Comparison of ENCODE assay signal across 18 cellular contexts in the genomic region with DNA sequence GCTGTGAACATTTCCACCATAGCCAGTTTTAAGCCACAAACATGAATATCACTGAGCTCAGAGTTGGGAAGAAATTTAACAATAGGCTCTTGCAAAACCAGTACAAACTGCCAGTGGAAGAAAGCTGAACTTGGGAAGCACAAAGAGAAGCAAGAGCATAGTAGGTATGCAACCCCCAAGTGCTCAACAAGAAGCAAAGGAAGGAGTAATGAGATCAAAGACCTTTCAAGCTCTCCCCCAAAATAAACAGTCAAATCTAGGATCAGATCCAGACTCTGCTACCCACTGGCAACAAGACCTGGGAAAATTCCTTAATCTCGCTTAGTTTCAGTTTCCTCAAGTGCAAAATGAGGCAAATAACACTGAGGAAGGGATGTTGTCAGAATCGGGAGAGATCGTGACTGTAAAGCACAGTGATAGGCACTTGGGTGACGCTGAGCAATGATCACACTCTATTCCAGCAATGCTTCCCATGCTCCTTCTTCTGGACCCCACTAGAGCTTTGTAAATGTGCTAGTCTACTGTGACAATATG.
DNase-seq lines count a peak whose midpoint lies in the region; ATAC-seq and TF ChIP-seq lines count a peak whose summit lies in the region.
"Had no signal": no experiment of that assay in that cellular context is flagged by ENCODE, and none has a peak within 500 bp of the region (broad histone marks: within the 10 kb centered on the region; RNA-seq: fewer than 3 reads in every experiment).

No MANE protein-coding gene starts in this region.

- H3K9me1 ChIP-seq in IMR-90 (ENCODE audit: insufficient read depth, low read length) = no peaks in the 10 kb centered on the region

- no peak overlapping the region for H3K4me3 ChIP-seq in IMR-90 (ENCODE audit: insufficient read depth, low read depth, low read length)
- H3K4me3 ChIP-seq in gastroesophageal sphincter = no peak overlapping the region
- H3K4me3 ChIP-seq in tibial artery = no peak overlapping the region

- H3K9me3 ChIP-seq in IMR-90 (ENCODE audit: control insufficient read depth, insufficient read depth, low read length) (no peaks in the 10 kb centered on the region), gastroesophageal sphincter (no peaks in the 10 kb centered on the region), tibial artery (no peaks in the 10 kb centered on the region)

- no peak overlapping the region for H3K9ac ChIP-seq in IMR-90 (ENCODE audit: low read depth, low read length)

- H3K79me1 ChIP-seq in IMR-90 (ENCODE audit: low read depth in 1 of 2, low read length in 2 of 2) = no peaks in the 10 kb centered on the region

- H4K8ac ChIP-seq in IMR-90 (ENCODE audit: low read depth in 2 of 2, low read length in 2 of 2) = no peak overlapping the region

- H3K27me3 ChIP-seq in IMR-90 (ENCODE audit: control insufficient read depth, insufficient read depth, low read length) (no peaks in the 10 kb centered on the region), gastroesophageal sphincter (no peaks in the 10 kb centered on the region), tibial artery (no peaks in the 10 kb centered on the region)

- dilution Hi-C loops in IMR-90 (cut with HindIII; ENCODE audit: low sequenced_read_pairs, unreplicated experiment) = no loop called here

- in situ Hi-C loops in IMR-90 (cut with MboI; ENCODE audit: low sequenced_read_pairs) = no loop called here

- no peak overlapping the region for H2BK5ac ChIP-seq in IMR-90 (ENCODE audit: low read depth, low read length, poor library complexity, severe bottlenecking)

- H3K4me1 ChIP-seq in IMR-90 (ENCODE audit: control insufficient read depth, insufficient read depth, low read length) = peaks cover 4% of the 10 kb centered on the region; the same call in 1 of the 2 replicates
- H3K4me1 ChIP-seq in gastroesophageal sphincter = peaks cover 0 to 19% (median 0%) of the 10 kb centered on the region in 3 donors
- peaks cover 0 to 52% (median 12%) of the 10 kb centered on the region in 4 donors for H3K4me1 ChIP-seq in tibial artery

- H4K20me1 ChIP-seq in IMR-90 (ENCODE audit: insufficient read depth, low read length) = no peaks in the 10 kb centered on the region

- no peak for TF ChIP-seq EP300 in gastroesophageal sphincter (IDR thresholded peaks at IDR 0.05)

- TF ChIP-seq POLR2A in IMR-90 (IDR thresholded peaks at IDR 0.05; ENCODE audit: low read depth, low read length) (no peak), gastroesophageal sphincter (IDR thresholded peaks at IDR 0.05) (no peak)

- H2AFZ ChIP-seq in IMR-90 (replicated peaks; ENCODE audit: low read length, poor library complexity) = no peak overlapping the region

- H3K23ac ChIP-seq in IMR-90 (ENCODE audit: low read depth, low read length) = no peak overlapping the region

- no peak overlapping the region for H2AK9ac ChIP-seq in IMR-90 (replicated peaks; ENCODE audit: low read depth, low read length, poor library complexity)

- ATAC-seq in IMR-90 (ENCODE audit: low read depth) = no peak; the same call in 1 of the 2 replicates
- ATAC-seq in gastroesophageal sphincter = no peak

- no peak overlapping the region for H2AK5ac ChIP-seq in IMR-90 (ENCODE audit: low read depth, low read length)

- peak overlapping the region; percentile 81 for H3K4me2 ChIP-seq in IMR-90 (ENCODE audit: low read depth, low read length)

- H4K91ac ChIP-seq in IMR-90 (ENCODE audit: insufficient read depth, low read depth, low read length) = peak overlapping the region; percentile 8; the same call in 1 of the 2 replicates

- H2BK20ac ChIP-seq in IMR-90 (ENCODE audit: low read depth, low read length) = peak overlapping the region; percentile 8; the same call in 1 of the 2 replicates

- TF ChIP-seq CTCF in IMR-90 (conservative IDR thresholded peaks at IDR 0.05; ENCODE audit: low read depth, low read length) (no peak), gastroesophageal sphincter (IDR thresholded peaks at IDR 0.05) (no peak), tibial artery (IDR thresholded peaks at IDR 0.05) (no peak)

- TF ChIP-seq RAD21 in IMR-90 (IDR thresholded peaks at IDR 0.05; ENCODE audit: low read length) = no peak

- H2BK15ac ChIP-seq in IMR-90 (ENCODE audit: low read depth, low read length) = no peak overlapping the region; the same call in 2 of the 3 replicates

- H3K18ac ChIP-seq in IMR-90 (ENCODE audit: low read depth, low read length) = peak overlapping the region; percentile 92

- no peak overlapping the region for H2BK120ac ChIP-seq in IMR-90 (ENCODE audit: low read depth, low read length)

- DNase-seq in IMR-90 (no peak), epithelial cell of prostate (ENCODE audit: low read depth, low spot score) (no peak), tibial artery (no peak), C1 segment of cervical spinal cord (lab: John Stamatoyannopoulos, UW) (no peak), Kasumi-1 (lab: John Stamatoyannopoulos, UW) (no peak), HuH-7.5 (ENCODE audit: low spot score) (no peak)
- DNase-seq: GDM1, GOT3, HCEC 1CT, MV-4-11, NCI-H1105 treated with DMSO at 0.1 percent for 48 hours, NCI-H1694, NCI-H2081, NCI-H2171 treated with DMSO at 0.1 percent for 48 hours, NCI-H526, OCI-M1, SHP77 had no signal

- H3K27ac ChIP-seq in IMR-90 (ENCODE audit: insufficient read depth, low read length) (no peak overlapping the region), epithelial cell of prostate (peak overlapping the region; percentile 75), gastroesophageal sphincter (peak overlapping the region in 3 of 4 donors; percentile 2 to 35 (median 20)), tibial artery (peak overlapping the region; percentile 44 to 81)

- POLR2A ChIA-PET in IMR-90 (lab: Charles Lee; ENCODE audit: unreplicated experiment) = no interaction called here

- intact Hi-C loops in IMR-90 (cut with micrococcal nuclease) = no loop called here
- intact Hi-C loops in tibial artery (cut with DNase I; ENCODE audit: low total_unique reads) = no loop called here

- CTCF ChIA-PET in IMR-90 (lab: Yijun Ruan, JAX) = no interaction called here

- H3K4ac ChIP-seq in IMR-90 (ENCODE audit: low read depth, low read length) = no peak overlapping the region

- H3K14ac ChIP-seq in IMR-90 (replicated peaks; ENCODE audit: low read depth, low read length) = no peak overlapping the region

- H3K36me3 ChIP-seq in IMR-90 (ENCODE audit: control insufficient read depth, insufficient read depth, low read length) (no peaks in the 10 kb centered on the region), gastroesophageal sphincter (no peaks in the 10 kb centered on the region), tibial artery (no peaks in the 10 kb centered on the region)

- no TSS peak for BruUV-seq in IMR-90 (replicated peaks; lab: Mats Ljungman, UMichigan)

- no peak overlapping the region for H3K56ac ChIP-seq in IMR-90 (ENCODE audit: extremely low read depth, insufficient read depth, low read length)

- no CpG with 5 or more reads among the region's 4 CpGs for WGBS in IMR-90 (ENCODE audit: extremely low coverage in 2 of 2, insufficient read length in 1 of 2), 2 experiments
- 43 to 50% methylated on average over 1 to 3 of the region's 4 CpGs for WGBS in gastroesophageal sphincter (ENCODE audit: low coverage in 1 of 2), 2 donors

- peak overlapping the region; percentile 88 for H4K5ac ChIP-seq in IMR-90 (ENCODE audit: low read depth, low read length)

TF ChIP-seq in IMR-90, 13 proteins besides CTCF, POLR2A, EP300 and RAD21:
- TF ChIP-seq CEBPB (IDR thresholded peaks at IDR 0.05; ENCODE audit: low read depth, low read length) (no peak), CHD1 (IDR thresholded peaks at IDR 0.05; ENCODE audit: low read depth, low read length) (no peak), RCOR1 (IDR thresholded peaks at IDR 0.05; ENCODE audit: insufficient replicate concordance, low read length) (no peak), MAZ (IDR thresholded peaks at IDR 0.05; ENCODE audit: borderline replicate concordance, low read depth, low read length) (no peak), MXI1 (IDR thresholded peaks at IDR 0.05; ENCODE audit: borderline replicate concordance, low read depth, low read length) (no peak), RFX5 (IDR thresholded peaks at IDR 0.05; ENCODE audit: low read depth, low read length) (no peak), BHLHE40 (IDR thresholded peaks at IDR 0.05; ENCODE audit: low read depth, low read length) (no peak), NFE2L2 (IDR thresholded peaks at IDR 0.05; ENCODE audit: low read depth, low read length) (no peak), MAFK (IDR thresholded peaks at IDR 0.05; ENCODE audit: low read depth, low read length) (no peak), SMC3 (IDR thresholded peaks at IDR 0.05; ENCODE audit: low read depth, low read length) (no peak)
- TF ChIP-seq, protein P1, sequence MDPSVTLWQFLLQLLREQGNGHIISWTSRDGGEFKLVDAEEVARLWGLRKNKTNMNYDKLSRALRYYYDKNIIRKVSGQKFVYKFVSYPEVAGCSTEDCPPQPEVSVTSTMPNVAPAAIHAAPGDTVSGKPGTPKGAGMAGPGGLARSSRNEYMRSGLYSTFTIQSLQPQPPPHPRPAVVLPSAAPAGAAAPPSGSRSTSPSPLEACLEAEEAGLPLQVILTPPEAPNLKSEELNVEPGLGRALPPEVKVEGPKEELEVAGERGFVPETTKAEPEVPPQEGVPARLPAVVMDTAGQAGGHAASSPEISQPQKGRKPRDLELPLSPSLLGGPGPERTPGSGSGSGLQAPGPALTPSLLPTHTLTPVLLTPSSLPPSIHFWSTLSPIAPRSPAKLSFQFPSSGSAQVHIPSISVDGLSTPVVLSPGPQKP (IDR thresholded peaks at IDR 0.05; ENCODE audit: borderline replicate concordance, low read depth, low read length) = no peak
- TF ChIP-seq, protein P2, sequence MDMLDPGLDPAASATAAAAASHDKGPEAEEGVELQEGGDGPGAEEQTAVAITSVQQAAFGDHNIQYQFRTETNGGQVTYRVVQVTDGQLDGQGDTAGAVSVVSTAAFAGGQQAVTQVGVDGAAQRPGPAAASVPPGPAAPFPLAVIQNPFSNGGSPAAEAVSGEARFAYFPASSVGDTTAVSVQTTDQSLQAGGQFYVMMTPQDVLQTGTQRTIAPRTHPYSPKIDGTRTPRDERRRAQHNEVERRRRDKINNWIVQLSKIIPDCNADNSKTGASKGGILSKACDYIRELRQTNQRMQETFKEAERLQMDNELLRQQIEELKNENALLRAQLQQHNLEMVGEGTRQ (IDR thresholded peaks at IDR 0.05; ENCODE audit: low read depth, low read length) = no peak
TF ChIP-seq in IMR-90: peak in this region for 0.
